ENCODE assay signal across 23 cellular contexts in the genomic region with DNA sequence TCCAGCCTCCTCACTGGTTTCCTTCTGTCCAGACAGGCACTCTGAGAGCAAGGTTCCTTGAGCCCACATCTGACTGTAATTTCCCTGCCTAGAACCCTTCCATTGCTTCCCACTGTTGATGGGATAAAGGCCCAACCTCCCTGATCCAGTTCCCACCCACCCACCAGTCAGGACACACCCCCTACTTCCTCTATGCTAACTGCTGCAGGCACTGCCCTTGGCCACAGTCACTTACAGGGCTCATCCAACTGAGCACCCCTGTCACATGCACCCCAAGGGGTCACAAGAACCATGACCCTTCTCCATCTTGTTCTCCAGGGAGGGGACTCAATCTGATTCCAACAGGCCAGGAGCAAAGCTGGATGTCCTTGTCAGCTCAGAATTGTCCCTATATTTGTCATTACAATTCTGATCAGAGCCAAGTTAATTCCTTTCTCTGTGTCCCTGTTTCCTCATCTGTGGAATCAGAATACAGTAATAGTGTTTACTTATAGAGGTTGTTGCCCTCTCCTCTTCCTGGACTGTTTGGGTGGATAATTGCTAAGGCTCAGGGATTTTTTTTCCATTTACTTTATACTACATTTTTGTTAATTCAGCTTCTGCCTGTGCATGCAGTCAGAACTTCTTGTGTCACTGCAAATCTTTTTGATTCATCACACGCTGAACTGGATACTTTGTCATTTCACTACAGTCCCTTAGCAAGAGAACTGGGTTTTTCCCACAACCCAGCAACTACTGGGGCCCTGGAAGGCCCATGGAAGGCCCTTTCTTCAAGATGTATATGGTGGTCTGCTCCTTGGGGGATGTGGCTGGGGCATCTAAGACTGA.
"Had no signal": no experiment of that assay in that cellular context is flagged by ENCODE, and none has a peak within 500 bp of the region (broad histone marks: within the 10 kb centered on the region; RNA-seq: fewer than 3 reads in every experiment).

No MANE protein-coding gene starts in this region.

- H3K36me3 ChIP-seq: brain microvascular endothelial cell, neural progenitor cell, tibial nerve, WERI-Rb-1 had no signal

- H3K9me3 Mint-ChIP-seq: activated CD8-positive, alpha-beta T cell treated with anti-CD3 and anti-CD28 coated beads for 36 hours; activated naive CD8-positive, alpha-beta T cell treated with anti-CD3 and anti-CD28 coated beads for 36 hours; central memory CD8-positive, alpha-beta T cell; dendritic cell treated with granulocyte-macrophage colony-stimulating factor and Interleukin-4, amounts not matched to agents 40 ng/mL and 50 ng/mL, for 4 days; neural progenitor cell had no signal

- H3K27ac Mint-ChIP-seq: activated CD8-positive, alpha-beta T cell treated with anti-CD3 and anti-CD28 coated beads for 36 hours; activated naive CD8-positive, alpha-beta T cell treated with anti-CD3 and anti-CD28 coated beads for 36 hours; dendritic cell treated with granulocyte-macrophage colony-stimulating factor and Interleukin-4, amounts not matched to agents 40 ng/mL and 50 ng/mL, for 4 days; neural progenitor cell had no signal

- H3K4me1 ChIP-seq: neural progenitor cell, tibial nerve had no signal

- H3K27me3 Mint-ChIP-seq: activated CD8-positive, alpha-beta T cell treated with anti-CD3 and anti-CD28 coated beads for 36 hours; activated naive CD8-positive, alpha-beta T cell treated with anti-CD3 and anti-CD28 coated beads for 36 hours; central memory CD8-positive, alpha-beta T cell; dendritic cell treated with granulocyte-macrophage colony-stimulating factor and Interleukin-4, amounts not matched to agents 40 ng/mL and 50 ng/mL, for 4 days; naive B cell had no signal

- H3K4me2 ChIP-seq: neural progenitor cell had no signal

- H2AFZ ChIP-seq: neural progenitor cell had no signal

- H3K4me3 ChIP-seq: neural progenitor cell, skin epidermis, tibial nerve had no signal

- H3K9me3 ChIP-seq: tibial nerve had no signal

- H3K27ac ChIP-seq: brain microvascular endothelial cell, neural progenitor cell, skin epidermis, tibial nerve, WERI-Rb-1 had no signal

- H3K4me3 Mint-ChIP-seq: activated CD8-positive, alpha-beta T cell treated with anti-CD3 and anti-CD28 coated beads for 36 hours; activated naive CD8-positive, alpha-beta T cell treated with anti-CD3 and anti-CD28 coated beads for 36 hours; central memory CD8-positive, alpha-beta T cell; dendritic cell treated with granulocyte-macrophage colony-stimulating factor and Interleukin-4, amounts not matched to agents 40 ng/mL and 50 ng/mL, for 4 days; naive B cell; neural progenitor cell had no signal

- H3K36me3 Mint-ChIP-seq: activated naive CD8-positive, alpha-beta T cell treated with anti-CD3 and anti-CD28 coated beads for 36 hours; naive B cell; neural progenitor cell had no signal

- DNase-seq: activated CD4-positive, alpha-beta T cell treated with anti-CD3 and anti-CD28 coated beads for 4 hours; activated CD8-positive, alpha-beta memory T cell treated with anti-CD3 and anti-CD28 coated beads, Interleukin-2, amount 50 U/mL, for 4 hours; activated CD8-positive, alpha-beta T cell treated with anti-CD3 and anti-CD28 coated beads for 36 hours; activated gamma-delta T cell treated with Interleukin-2 at 50 U/mL for 16 hours; activated naive CD8-positive, alpha-beta T cell treated with anti-CD3 and anti-CD28 coated beads for 36 hours; amygdala; brain microvascular endothelial cell; effector memory CD4-positive, alpha-beta T cell; foreskin melanocyte; left colon; mammary epithelial cell; naive B cell; posterior cingulate gyrus; retina; stimulated activated CD4-positive, alpha-beta T cell treated with anti-CD3 and anti-CD28 coated beads, Interleukin-4, amount 100 ng/mL, for 24 hours; stimulated activated naive CD4-positive, alpha-beta T cell treated with Interleukin-2 at 50 U/mL for 16 hours; substantia nigra; WERI-Rb-1 had no signal

- H3K27me3 ChIP-seq: brain microvascular endothelial cell, neural progenitor cell, tibial nerve had no signal

- ATAC-seq: activated CD8-positive, alpha-beta T cell treated with anti-CD3 and anti-CD28 coated beads for 36 hours; left colon had no signal
